Comparison of ENCODE assay signal across 1 cellular context in genomic region chr7:105600720-105601550, GRCh38.
TF ChIP-seq lines count a peak whose summit lies in the region.

No MANE protein-coding gene starts in this region.

TF ChIP-seq in WTC11, 78 proteins besides CTCF, POLR2A, EP300 and RAD21 (continued from another document):
- TF ChIP-seq PRDM15 (CRISPR knock-in tag; IDR thresholded peaks at IDR 0.05): no peak
- TF ChIP-seq ERG (CRISPR knock-in tag; IDR thresholded peaks at IDR 0.05): no peak
- no peak for TF ChIP-seq USF2 (CRISPR knock-in tag; IDR thresholded peaks at IDR 0.05)
